In the genomic region with DNA sequence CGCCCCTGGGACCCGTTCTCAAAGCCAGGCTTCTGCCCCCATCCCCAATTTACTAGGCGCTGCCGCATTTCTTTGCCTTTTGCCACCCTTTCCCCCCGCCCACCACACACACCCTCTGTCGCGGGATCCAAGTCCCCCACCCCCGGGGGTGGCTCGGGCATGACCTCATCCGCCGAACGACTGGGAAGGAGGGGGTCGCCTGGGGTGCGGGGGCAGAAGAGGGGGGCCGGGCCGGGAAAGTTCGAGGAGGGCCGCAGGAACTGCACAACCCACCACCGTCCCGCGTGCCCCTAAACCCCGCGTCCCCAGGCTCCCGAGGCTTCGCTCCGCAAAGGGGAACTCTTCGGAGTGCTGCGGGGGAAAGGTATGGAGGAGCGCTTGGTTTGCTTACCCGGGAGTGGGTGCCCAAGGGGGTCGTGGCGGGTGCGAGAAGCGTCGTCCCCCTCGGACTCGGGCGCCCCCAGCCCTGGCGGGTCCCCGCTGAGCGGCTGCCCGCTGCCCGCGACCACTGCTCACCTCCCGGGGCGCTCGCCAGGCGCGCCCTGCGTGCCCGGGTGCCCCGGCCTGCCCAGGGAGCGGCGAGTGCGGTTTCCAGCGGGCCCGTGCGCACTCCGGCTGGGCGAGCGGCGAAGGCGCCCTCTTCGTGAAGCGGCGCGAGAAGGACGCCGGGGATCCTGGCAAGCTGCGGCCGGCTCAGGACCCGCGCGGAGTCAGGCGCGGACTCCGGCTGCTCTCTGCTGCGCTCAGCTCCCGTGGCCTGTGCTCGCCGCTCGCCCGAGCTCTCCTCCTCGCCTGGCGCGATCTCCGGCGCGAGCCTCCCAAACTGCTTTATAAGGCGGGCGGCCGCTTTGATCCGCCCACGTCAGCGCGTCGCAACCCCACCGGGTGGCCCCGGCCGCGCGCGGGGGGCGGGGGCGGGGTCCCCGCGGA, we compare ENCODE assay signal across 8 cellular contexts. TPM values are rescaled to one million over a fixed set of nuclear protein-coding genes. Genes with fewer than 3 reads are reported as not detected.
DNase-seq lines count a peak whose midpoint lies in the region; ATAC-seq and TF ChIP-seq lines count a peak whose summit lies in the region.

No MANE protein-coding gene starts in this region.

- peaks cover 93% of the 10 kb centered on the region for H3K27me3 Mint-ChIP-seq in WTC11 (ENCODE audit: low read depth)
- H3K27me3 Mint-ChIP-seq in natural killer cell treated with Interleukin-12 subunit alpha and Interleukin-12 subunit beta and Interleukin-15 and Interleukin-18, amount 100 ng/mL, for 72 hours, result peaks cover 17 to 27% of the 10 kb centered on the region in 2 donors

- no peaks in the 10 kb centered on the region for H3K9me3 Mint-ChIP-seq in WTC11
- H3K9me3 Mint-ChIP-seq in natural killer cell treated with Interleukin-12 subunit alpha and Interleukin-12 subunit beta and Interleukin-15 and Interleukin-18, amount 100 ng/mL, for 72 hours, result no peaks in the 10 kb centered on the region

- CTCF ChIA-PET in WTC11 (lab: Charles Lee), result interaction anchor here (0.7 to 9.5 kb wide), 20 partner anchors 8 to 445 kb away, joined by 3 to 219 read pairs (median 42); no protein-coding TSS in a partner anchor

- H3K27me3 ChIP-seq in esophagus squamous epithelium, result peaks cover 0 to 86% (median 15%) of the 10 kb centered on the region in 4 donors

- ATAC-seq in WTC11 (no peak), GM19035 (IDR thresholded peaks at IDR 0.05; ENCODE audit: unreplicated experiment) (no peak), HG03469 (IDR thresholded peaks at IDR 0.05; ENCODE audit: unreplicated experiment) (no peak)
- ATAC-seq in natural killer cell treated with Interleukin-12 subunit alpha and Interleukin-12 subunit beta and Interleukin-15 and Interleukin-18, amount 100 ng/mL, for 72 hours, result no peak

- peak overlapping the region; percentile 57 for H3K4me3 Mint-ChIP-seq in WTC11
- H3K4me3 Mint-ChIP-seq in natural killer cell treated with Interleukin-12 subunit alpha and Interleukin-12 subunit beta and Interleukin-15 and Interleukin-18, amount 100 ng/mL, for 72 hours, result peak overlapping the region; percentile 60

- H3K27ac ChIP-seq in esophagus squamous epithelium, result peak overlapping the region in 2 of 4 donors; percentile 47 to 55

- POLR2A ChIA-PET in WTC11 (lab: Charles Lee), result no interaction called here

- H3K4me1 Mint-ChIP-seq in WTC11, result peaks cover 24% of the 10 kb centered on the region
- peaks cover 15 to 18% of the 10 kb centered on the region in 2 donors for H3K4me1 Mint-ChIP-seq in natural killer cell treated with Interleukin-12 subunit alpha and Interleukin-12 subunit beta and Interleukin-15 and Interleukin-18, amount 100 ng/mL, for 72 hours (ENCODE audit: low read depth in 2 of 2)

- no peaks in the 10 kb centered on the region for H3K36me3 ChIP-seq in esophagus squamous epithelium

- no peak overlapping the region for H3K27ac Mint-ChIP-seq in WTC11
- H3K27ac Mint-ChIP-seq in natural killer cell treated with Interleukin-12 subunit alpha and Interleukin-12 subunit beta and Interleukin-15 and Interleukin-18, amount 100 ng/mL, for 72 hours, result no peak overlapping the region

- TF ChIP-seq POLR2A in esophagus squamous epithelium (IDR thresholded peaks at IDR 0.05), result peak in 2 of 4 donors; percentile 12 to 64

- H3K9me3 ChIP-seq in esophagus squamous epithelium, result no peaks in the 10 kb centered on the region

- WGBS in esophagus squamous epithelium, 2 donors, result 0% methylated on average over 3 to 4 of the region's 107 CpGs

- TF ChIP-seq CTCF in WTC11 (IDR thresholded peaks at IDR 0.05) (no peak), esophagus squamous epithelium (IDR thresholded peaks at IDR 0.05) (no peak)

- intact Hi-C loops in esophagus squamous epithelium (cut with DNase I), result loop anchor here (5.0 kb wide), 1 partner anchor 107 kb away; no protein-coding TSS in a partner anchor

- peak overlapping the region; percentile 30 to 77 (median 57) for H3K4me3 ChIP-seq in esophagus squamous epithelium

- no peaks in the 10 kb centered on the region for H3K36me3 Mint-ChIP-seq in WTC11
- H3K36me3 Mint-ChIP-seq in natural killer cell treated with Interleukin-12 subunit alpha and Interleukin-12 subunit beta and Interleukin-15 and Interleukin-18, amount 100 ng/mL, for 72 hours, result no peaks in the 10 kb centered on the region

- H3K4me1 ChIP-seq in esophagus squamous epithelium, result peaks cover 41 to 62% (median 46%) of the 10 kb centered on the region in 3 donors

- peak; percentile 92 for DNase-seq in DMS53 (lab: John Stamatoyannopoulos, UW)
- peak; percentile 37 for DNase-seq in LoVo (ENCODE audit: low spot score)
- no peak for DNase-seq in WTC11 (ENCODE audit: low spot score)
- no peak for DNase-seq in esophagus squamous epithelium (lab: John Stamatoyannopoulos, UW)
- no peak for DNase-seq in natural killer cell treated with Interleukin-12 subunit alpha and Interleukin-12 subunit beta and Interleukin-15 and Interleukin-18, amount 100 ng/mL, for 72 hours (ENCODE audit: low spot score)
- no peak for DNase-seq in kidney glomerular epithelial cell (lab: John Stamatoyannopoulos, UW)

TF ChIP-seq in WTC11, 78 proteins besides CTCF, POLR2A, EP300 and RAD21:
- TF ChIP-seq RELA (CRISPR knock-in tag; IDR thresholded peaks at IDR 0.05; ENCODE audit: borderline replicate concordance), result no peak
- 0 out of 2 replicates have a peak, but pooled peaks have one; percentile 22 for TF ChIP-seq E2F4 (CRISPR knock-in tag; IDR thresholded peaks at IDR 0.05; ENCODE audit: borderline replicate concordance, low read depth)
TF ChIP-seq in WTC11: peak in this region for 1.

RNA-seq across cellular contexts. Expression of gene WNT11, which starts 3.9 kb away (rescaled TPM):
- total RNA-seq in WTC11 (2021), result 0.32 to 0.89 TPM (median 0.79 TPM) in 3 replicates
- 1 to 10 TPM in 1 of 4 donors, under 1 TPM in 3; 0.13 to 3.2 (median 0.38) TPM for total RNA-seq in esophagus squamous epithelium
- 1 to 10 TPM in 1 of 2 donors, under 1 TPM in 1; 0.57 to 1.7 TPM for total RNA-seq in natural killer cell treated with Interleukin-12 subunit alpha and Interleukin-12 subunit beta and Interleukin-15 and Interleukin-18, amount 100 ng/mL, for 72 hours

Comparison
In these comparisons a context has a peak if more than half of its experiments do, and no peak if none do; other contexts are left out.
1. DNase-seq: peak in DMS53 (single experiment) and LoVo (single experiment); none in WTC11 (single experiment), esophagus squamous epithelium (single experiment), natural killer cell treated with Interleukin-12 subunit alpha and Interleukin-12 subunit beta and Interleukin-15 and Interleukin-18, amount 100 ng/mL, for 72 hours (single experiment) and kidney glomerular epithelial cell (single experiment).